ENCODE assay signal across 1 cellular context in genomic region chr10:132425029-132425758, GRCh38.
TF ChIP-seq lines count a peak whose summit lies in the region.

No MANE protein-coding gene starts in this region.

TF ChIP-seq in GM12878, 131 proteins besides CTCF, POLR2A, EP300 and RAD21 (continued from another document):
- TF ChIP-seq BCL3 (IDR thresholded peaks at IDR 0.05; ENCODE audit: borderline replicate concordance, insufficient read depth, low read depth, low read length, poor library complexity, severe bottlenecking): peak; percentile 90
- TF ChIP-seq, protein P1, sequence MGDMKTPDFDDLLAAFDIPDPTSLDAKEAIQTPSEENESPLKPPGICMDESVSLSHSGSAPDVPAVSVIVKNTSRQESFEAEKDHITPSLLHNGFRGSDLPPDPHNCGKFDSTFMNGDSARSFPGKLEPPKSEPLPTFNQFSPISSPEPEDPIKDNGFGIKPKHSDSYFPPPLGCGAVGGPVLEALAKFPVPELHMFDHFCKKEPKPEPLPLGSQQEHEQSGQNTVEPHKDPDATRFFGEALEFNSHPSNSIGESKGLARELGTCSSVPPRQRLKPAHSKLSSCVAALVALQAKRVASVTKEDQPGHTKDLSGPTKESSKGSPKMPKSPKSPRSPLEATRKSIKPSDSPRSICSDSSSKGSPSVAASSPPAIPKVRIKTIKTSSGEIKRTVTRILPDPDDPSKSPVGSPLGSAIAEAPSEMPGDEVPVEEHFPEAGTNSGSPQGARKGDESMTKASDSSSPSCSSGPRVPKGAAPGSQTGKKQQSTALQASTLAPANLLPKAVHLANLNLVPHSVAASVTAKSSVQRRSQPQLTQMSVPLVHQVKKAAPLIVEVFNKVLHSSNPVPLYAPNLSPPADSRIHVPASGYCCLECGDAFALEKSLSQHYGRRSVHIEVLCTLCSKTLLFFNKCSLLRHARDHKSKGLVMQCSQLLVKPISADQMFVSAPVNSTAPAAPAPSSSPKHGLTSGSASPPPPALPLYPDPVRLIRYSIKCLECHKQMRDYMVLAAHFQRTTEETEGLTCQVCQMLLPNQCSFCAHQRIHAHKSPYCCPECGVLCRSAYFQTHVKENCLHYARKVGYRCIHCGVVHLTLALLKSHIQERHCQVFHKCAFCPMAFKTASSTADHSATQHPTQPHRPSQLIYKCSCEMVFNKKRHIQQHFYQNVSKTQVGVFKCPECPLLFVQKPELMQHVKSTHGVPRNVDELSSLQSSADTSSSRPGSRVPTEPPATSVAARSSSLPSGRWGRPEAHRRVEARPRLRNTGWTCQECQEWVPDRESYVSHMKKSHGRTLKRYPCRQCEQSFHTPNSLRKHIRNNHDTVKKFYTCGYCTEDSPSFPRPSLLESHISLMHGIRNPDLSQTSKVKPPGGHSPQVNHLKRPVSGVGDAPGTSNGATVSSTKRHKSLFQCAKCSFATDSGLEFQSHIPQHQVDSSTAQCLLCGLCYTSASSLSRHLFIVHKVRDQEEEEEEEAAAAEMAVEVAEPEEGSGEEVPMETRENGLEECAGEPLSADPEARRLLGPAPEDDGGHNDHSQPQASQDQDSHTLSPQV (IDR thresholded peaks at IDR 0.05): no peak
- TF ChIP-seq MYC (IDR thresholded peaks at IDR 0.05; ENCODE audit: insufficient read depth, insufficient read length, insufficient replicate concordance, low read length, severe bottlenecking): no peak
- no peak for TF ChIP-seq RFX5 (IDR thresholded peaks at IDR 0.05; ENCODE audit: low read depth, low read length)
